Comparison of ENCODE assay signal across 1 cellular context in genomic region chr20:3925113-3925695, GRCh38.
TF ChIP-seq lines count a peak whose summit lies in the region.

No MANE protein-coding gene starts in this region.

TF ChIP-seq in HepG2, 621 proteins besides CTCF, POLR2A, EP300 and RAD21:
- TF ChIP-seq ZSCAN25 (CRISPR knock-in tag; IDR thresholded peaks at IDR 0.05) (no peak), PAF1 (CRISPR knock-in tag; IDR thresholded peaks at IDR 0.05) (0 out of 2 replicates have a peak, but pooled peaks have one; percentile 53), KDM2A (CRISPR knock-in tag; IDR thresholded peaks at IDR 0.05; ENCODE audit: borderline replicate concordance, low read depth) (0 out of 2 replicates have a peak, but pooled peaks have one; percentile 14), ZBTB40 (IDR thresholded peaks at IDR 0.05) (no peak), ZBTB40 (CRISPR knock-in tag; IDR thresholded peaks at IDR 0.05) (no peak), NFRKB (IDR thresholded peaks at IDR 0.05) (no peak), ASH2L (IDR thresholded peaks at IDR 0.05; ENCODE audit: insufficient read length, low read depth, low read length) (peak; percentile 24), CREBL2 (CRISPR knock-in tag; IDR thresholded peaks at IDR 0.05; ENCODE audit: borderline replicate concordance) (no peak), ZBTB39 (CRISPR knock-in tag; IDR thresholded peaks at IDR 0.05) (no peak), ZNF687 (CRISPR knock-in tag; IDR thresholded peaks at IDR 0.05) (0 out of 2 replicates have a peak, but pooled peaks have one; percentile 3)
